In the genomic region with DNA sequence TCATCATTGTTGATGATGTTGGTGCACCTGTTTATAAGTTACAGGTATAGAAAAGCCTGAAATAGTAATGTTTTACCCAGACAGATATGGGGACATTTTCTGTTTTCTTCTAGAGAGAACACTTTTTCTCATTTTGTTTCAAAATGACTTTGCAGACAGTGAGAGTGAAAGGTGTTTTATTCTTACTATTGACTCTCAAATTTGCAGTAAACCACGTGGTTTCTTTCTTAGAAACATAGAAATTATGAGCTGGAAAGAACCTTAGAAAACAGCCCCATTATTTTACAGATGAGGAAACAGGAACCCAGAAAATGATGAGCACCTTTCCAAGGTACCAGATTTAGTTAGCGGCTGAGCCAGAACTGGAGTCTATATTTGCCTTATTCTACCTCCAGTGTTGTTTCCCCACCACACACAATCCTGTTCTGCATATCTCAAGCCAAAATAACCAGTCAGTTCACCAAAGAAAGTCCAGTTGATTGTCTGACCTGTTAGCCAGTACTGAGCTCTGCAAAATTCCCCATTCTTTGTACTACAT, we compare ENCODE assay signal across 13 cellular contexts.
DNase-seq lines count a peak whose midpoint lies in the region; ATAC-seq and TF ChIP-seq lines count a peak whose summit lies in the region.
"Had no signal": no experiment of that assay in that cellular context is flagged by ENCODE, and none has a peak within 500 bp of the region (broad histone marks: within the 10 kb centered on the region; RNA-seq: fewer than 3 reads in every experiment).

No MANE protein-coding gene starts in this region.

- peaks cover 6% of the 10 kb centered on the region for H3K9me3 Mint-ChIP-seq in activated CD8-positive, alpha-beta T cell treated with anti-CD3 and anti-CD28 coated beads for 36 hours

- H3K4me3 Mint-ChIP-seq in activated CD8-positive, alpha-beta T cell treated with anti-CD3 and anti-CD28 coated beads for 36 hours = no peak overlapping the region

- ATAC-seq in GM18511 (IDR thresholded peaks at IDR 0.05; ENCODE audit: unreplicated experiment) (peak; percentile 90), GM19455 (IDR thresholded peaks at IDR 0.05; ENCODE audit: unreplicated experiment) (peak; percentile 94), HG02970 (IDR thresholded peaks at IDR 0.05; ENCODE audit: low FRiP score, unreplicated experiment) (peak; percentile 83)
- peak; percentile 92 for ATAC-seq in activated CD8-positive, alpha-beta T cell treated with anti-CD3 and anti-CD28 coated beads for 36 hours
- ATAC-seq: HCT116 had no signal

- intact Hi-C loops in activated CD8-positive, alpha-beta T cell treated with anti-CD3 and anti-CD28 coated beads for 36 hours (cut with micrococcal nuclease) = loop anchor here (1.0 to 5.0 kb wide), 2 partner anchors 20 to 73 kb away; no protein-coding TSS in a partner anchor
- intact Hi-C loops in spleen (cut with DNase I; ENCODE audit: low total_unique reads) (no loop called here), testis (cut with DNase I; ENCODE audit: low total_unique reads) (no loop called here)

- H3K9me3 ChIP-seq in spleen (no peaks in the 10 kb centered on the region), testis (no peaks in the 10 kb centered on the region)

- peaks cover 40% of the 10 kb centered on the region for H3K4me1 Mint-ChIP-seq in activated CD8-positive, alpha-beta T cell treated with anti-CD3 and anti-CD28 coated beads for 36 hours (ENCODE audit: low read depth)

- DNase-seq in activated CD8-positive, alpha-beta T cell treated with anti-CD3 and anti-CD28 coated beads for 36 hours = peak; percentile 30
- DNase-seq in spleen (no peak), testis (no peak), NCI-H226 (no peak), DMS53 treated with DMSO at 0.1 percent for 48 hours (lab: John Stamatoyannopoulos, UW; ENCODE audit: unreplicated experiment) (no peak)
- DNase-seq: central memory CD4-positive, alpha-beta T cell; NCI-H1105 treated with DMSO at 0.1 percent for 48 hours; stimulated activated CD8-positive, alpha-beta memory T cell treated with anti-CD3 and anti-CD28 coated beads, Interleukin-4, amount 100 ng/mL, for 48 hours had no signal

- no peaks in the 10 kb centered on the region for H3K36me3 ChIP-seq in spleen
- no peaks in the 10 kb centered on the region for H3K36me3 ChIP-seq in testis (ENCODE audit: low read depth, missing control alignments)

- WGBS in spleen, 5 donors = 60 to 71% (median 70%) methylated on average over 2 of the region's 2 CpGs
- WGBS in testis, 2 donors = 68 to 78% methylated on average over 2 of the region's 2 CpGs

- H3K4me3 ChIP-seq in spleen (no peak overlapping the region), testis (no peak overlapping the region)

- peak overlapping the region; percentile 88 for H3K27ac Mint-ChIP-seq in activated CD8-positive, alpha-beta T cell treated with anti-CD3 and anti-CD28 coated beads for 36 hours

- TF ChIP-seq CTCF in activated CD8-positive, alpha-beta T cell treated with anti-CD3 and anti-CD28 coated beads for 36 hours (IDR thresholded peaks at IDR 0.05) = no peak
- no peak for TF ChIP-seq CTCF in spleen (IDR thresholded peaks at IDR 0.05 in 8 of 11, conservative IDR thresholded peaks at IDR 0.05 in 3 of 11)
- no peak for TF ChIP-seq CTCF in testis (IDR thresholded peaks at IDR 0.05)

- H3K27me3 Mint-ChIP-seq in activated CD8-positive, alpha-beta T cell treated with anti-CD3 and anti-CD28 coated beads for 36 hours = peaks cover 2% of the 10 kb centered on the region

- H3K27me3 ChIP-seq in spleen (replicated peaks in 1 of 7) (no peaks in the 10 kb centered on the region), testis (no peaks in the 10 kb centered on the region)

- H3K27ac ChIP-seq in spleen (no peak overlapping the region), testis (no peak overlapping the region)
- H3K27ac ChIP-seq: RWPE1 had no signal

- CTCF ChIA-PET in activated CD8-positive, alpha-beta T cell treated with anti-CD3 and anti-CD28 coated beads for 36 hours (lab: Charles Lee) = interaction anchor here (0.8 to 1.4 kb wide), 4 partner anchors 16 to 176 kb away, joined by 3 to 4 read pairs (median 4); no protein-coding TSS in a partner anchor

- POLR2A ChIA-PET in activated CD8-positive, alpha-beta T cell treated with anti-CD3 and anti-CD28 coated beads for 36 hours (lab: Charles Lee) = interaction anchor here (1.5 kb wide), 1 partner anchor 139 kb away, joined by 6 read pairs; a partner anchor contains a TSS

- peaks cover 13% of the 10 kb centered on the region for H3K36me3 Mint-ChIP-seq in activated CD8-positive, alpha-beta T cell treated with anti-CD3 and anti-CD28 coated beads for 36 hours (ENCODE audit: low read depth)

- no peaks in the 10 kb centered on the region for H3K4me1 ChIP-seq in spleen
- no peaks in the 10 kb centered on the region for H3K4me1 ChIP-seq in testis

- TF ChIP-seq POLR2A in spleen (IDR thresholded peaks at IDR 0.05) (no peak), testis (IDR thresholded peaks at IDR 0.05) (no peak)
